1 cellular context compared by ENCODE assay signal in genomic region chr12:89707992-89708792, GRCh38.
TF ChIP-seq lines count a peak whose summit lies in the region.

No MANE protein-coding gene starts in this region.

TF ChIP-seq in HEK293, 187 proteins besides CTCF, POLR2A, EP300 and RAD21 (continued from another document and continues in another):
- no peak for TF ChIP-seq ZNF18 (tag by site-specific recombination; IDR thresholded peaks at IDR 0.05)
- no peak for TF ChIP-seq ZFP3 (tag by site-specific recombination; IDR thresholded peaks at IDR 0.05; ENCODE audit: low read depth)
- TF ChIP-seq EGR2 (tag by site-specific recombination; IDR thresholded peaks at IDR 0.05; ENCODE audit: low read depth) = no peak
- no peak for TF ChIP-seq AEBP2 (tag by site-specific recombination; IDR thresholded peaks at IDR 0.05; ENCODE audit: borderline replicate concordance)
- peak; percentile 83 for TF ChIP-seq ZFHX2 (tag by site-specific recombination; conservative IDR thresholded peaks at IDR 0.05)
- TF ChIP-seq ZNF132 (tag by site-specific recombination; IDR thresholded peaks at IDR 0.05; ENCODE audit: borderline replicate concordance) = no peak
- 0 out of 2 replicates have a peak, but pooled peaks have one; percentile 5 for TF ChIP-seq KLF10 (tag by site-specific recombination; IDR thresholded peaks at IDR 0.05)
- no peak for TF ChIP-seq ZNF175 (tag by site-specific recombination; IDR thresholded peaks at IDR 0.05)
- TF ChIP-seq ZBTB8A (tag by site-specific recombination; IDR thresholded peaks at IDR 0.05) = peak; percentile 54
- TF ChIP-seq ZNF341 (tag by site-specific recombination; IDR thresholded peaks at IDR 0.05; ENCODE audit: low read depth) = no peak
- TF ChIP-seq ZNF560 (tag by site-specific recombination; IDR thresholded peaks at IDR 0.05; ENCODE audit: borderline replicate concordance) = no peak
- TF ChIP-seq KLF7 (tag by site-specific recombination; IDR thresholded peaks at IDR 0.05; ENCODE audit: borderline replicate concordance) = no peak
- TF ChIP-seq MEIS1 (CRISPR knock-in tag; IDR thresholded peaks at IDR 0.05; ENCODE audit: borderline replicate concordance) = no peak
- no peak for TF ChIP-seq INSM2 (tag by site-specific recombination; IDR thresholded peaks at IDR 0.05)
- no peak for TF ChIP-seq ZNF521 (tag by site-specific recombination; IDR thresholded peaks at IDR 0.05)
- no peak for TF ChIP-seq ZNF707 (tag by site-specific recombination; IDR thresholded peaks at IDR 0.05)
- TF ChIP-seq ZNF701 (tag by site-specific recombination; IDR thresholded peaks at IDR 0.05) = no peak
- TF ChIP-seq ZNF433 (tag by site-specific recombination; IDR thresholded peaks at IDR 0.05; ENCODE audit: low read depth) = no peak
- TF ChIP-seq GLI2 (tag by site-specific recombination; IDR thresholded peaks at IDR 0.05; ENCODE audit: borderline replicate concordance, low read depth) = no peak
- no peak for TF ChIP-seq ZNF169 (tag by site-specific recombination; IDR thresholded peaks at IDR 0.05)
- no peak for TF ChIP-seq ZNF501 (tag by site-specific recombination; IDR thresholded peaks at IDR 0.05)
- no peak for TF ChIP-seq TRIM28 (IDR thresholded peaks at IDR 0.05; ENCODE audit: borderline replicate concordance, low read length)
- TF ChIP-seq ZNF394 (tag by site-specific recombination; IDR thresholded peaks at IDR 0.05; ENCODE audit: borderline replicate concordance) = no peak
- peak; percentile 63 for TF ChIP-seq PATZ1 (tag by site-specific recombination; IDR thresholded peaks at IDR 0.05)
- no peak for TF ChIP-seq HOXD13 (CRISPR knock-in tag; IDR thresholded peaks at IDR 0.05; ENCODE audit: borderline replicate concordance)
- TF ChIP-seq ZSCAN30 (tag by site-specific recombination; IDR thresholded peaks at IDR 0.05) = 0 out of 2 replicates have a peak, but pooled peaks have one; percentile 10
- no peak for TF ChIP-seq ZNF518A (tag by site-specific recombination; conservative IDR thresholded peaks at IDR 0.05; ENCODE audit: low read depth)
- 0 out of 2 replicates have a peak, but pooled peaks have one; percentile 34 for TF ChIP-seq ZNF677 (tag by site-specific recombination; IDR thresholded peaks at IDR 0.05)
- TF ChIP-seq ZNF514 (tag by site-specific recombination; IDR thresholded peaks at IDR 0.05) = no peak
- no peak for TF ChIP-seq ZNF704 (tag by site-specific recombination; IDR thresholded peaks at IDR 0.05)
- no peak for TF ChIP-seq YY2 (tag by site-specific recombination; IDR thresholded peaks at IDR 0.05)
- TF ChIP-seq ZNF366 (tag by site-specific recombination; conservative IDR thresholded peaks at IDR 0.05) = no peak
- no peak for TF ChIP-seq ZNF558 (tag by site-specific recombination; IDR thresholded peaks at IDR 0.05)
- no peak for TF ChIP-seq ZNF626 (tag by site-specific recombination; IDR thresholded peaks at IDR 0.05)
- TF ChIP-seq ZNF280C (tag by site-specific recombination; IDR thresholded peaks at IDR 0.05) = no peak
- no peak for TF ChIP-seq FEZF1 (tag by site-specific recombination; IDR thresholded peaks at IDR 0.05)
- TF ChIP-seq BCL6B (tag by site-specific recombination; IDR thresholded peaks at IDR 0.05) = no peak
- TF ChIP-seq ZNF398 (tag by site-specific recombination; IDR thresholded peaks at IDR 0.05) = peak; percentile 24; the same call in 1 of the 2 replicates
- peak; percentile 89 for TF ChIP-seq GLIS1 (tag by site-specific recombination; IDR thresholded peaks at IDR 0.05)
- TF ChIP-seq ZNF555 (tag by site-specific recombination; conservative IDR thresholded peaks at IDR 0.05) = no peak
- no peak for TF ChIP-seq ZNF302 (tag by site-specific recombination; IDR thresholded peaks at IDR 0.05; ENCODE audit: low read depth)
- TF ChIP-seq ZNF184 (tag by site-specific recombination; IDR thresholded peaks at IDR 0.05) = no peak
